Comparison of ENCODE assay signal across 16 cellular contexts in the genomic region with DNA sequence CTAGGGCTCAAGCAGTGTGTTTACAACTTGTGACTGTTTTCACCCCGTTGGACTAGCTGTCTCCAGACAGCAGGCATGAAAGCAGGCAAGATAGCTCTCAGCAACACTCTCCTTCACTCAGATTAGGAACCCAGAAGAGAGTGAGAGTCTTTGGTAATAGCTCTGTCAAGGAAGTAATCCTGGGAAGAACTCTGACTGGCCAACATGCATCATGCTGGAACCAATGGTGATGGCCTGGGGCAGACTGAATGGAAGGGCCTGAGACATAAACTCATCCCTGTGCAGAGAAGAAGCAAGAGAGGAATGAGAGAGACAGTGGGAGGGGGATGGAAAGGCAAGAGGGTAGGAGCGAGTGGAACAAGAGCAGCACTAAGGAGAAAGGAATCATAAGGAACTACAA. TPM values are rescaled to one million over a fixed set of nuclear protein-coding genes. Genes with fewer than 3 reads are reported as not detected.
A peak's percentile ranks its signal among the peaks of the same experiment; 100 is the strongest.
DNase-seq lines count a peak whose midpoint lies in the region; ATAC-seq and TF ChIP-seq lines count a peak whose summit lies in the region.
"Had no signal": no experiment of that assay in that cellular context is flagged by ENCODE, and none has a peak within 500 bp of the region (broad histone marks: within the 10 kb centered on the region; RNA-seq: fewer than 3 reads in every experiment).

No MANE protein-coding gene starts in this region.

- H3F3A ChIP-seq in SK-N-SH (replicated peaks; ENCODE audit: insufficient read depth): no peaks in the 10 kb centered on the region

- intact Hi-C loops in OCI-LY7 (cut with micrococcal nuclease; ENCODE audit: unreplicated experiment): no loop called here

- H3K23ac ChIP-seq in trophoblast cell (ENCODE audit: low read length): no peak overlapping the region

- H3K36me3 ChIP-seq in trophoblast cell (ENCODE audit: control insufficient read depth in 1 of 2, insufficient read depth in 2 of 2, low read length in 2 of 2): peaks cover 2 to 4% of the 10 kb centered on the region in 2 experiments
- H3K36me3 ChIP-seq in SK-N-SH (replicated peaks in 1 of 2; ENCODE audit: control insufficient read depth in 1 of 2, insufficient read depth in 2 of 2, low read length in 1 of 2): no peaks in the 10 kb centered on the region
- H3K36me3 ChIP-seq in OCI-LY7 (ENCODE audit: insufficient read depth, low read length): no peaks in the 10 kb centered on the region
- H3K36me3 ChIP-seq: left ventricle myocardium inferior had no signal

- no peak overlapping the region for H2BK120ac ChIP-seq in trophoblast cell (ENCODE audit: insufficient read depth, low read length, poor library complexity)

- no peak overlapping the region for H4K91ac ChIP-seq in trophoblast cell (ENCODE audit: low read depth, low read length)

- ATAC-seq in GM18502 (IDR thresholded peaks at IDR 0.05; ENCODE audit: poor library complexity, unreplicated experiment): peak; percentile 2
- no peak for ATAC-seq in GM21447 (IDR thresholded peaks at IDR 0.05; ENCODE audit: unreplicated experiment)
- ATAC-seq: CD8-positive, alpha-beta T cell; stimulated activated effector memory CD8-positive, alpha-beta T cell treated with anti-CD3 and anti-CD28 coated beads, Interleukin-12 subunit alpha, Interleukin-12 subunit beta, amount 100 ng/mL, for 72 hours had no signal

- H3K9me3 ChIP-seq in trophoblast cell (ENCODE audit: insufficient read depth, low read depth, low read length) (peaks cover 7% of the 10 kb centered on the region), SK-N-SH (no peaks in the 10 kb centered on the region), OCI-LY7 (ENCODE audit: low read length) (no peaks in the 10 kb centered on the region)

- peak; percentile 58 for DNase-seq in LHCN-M2 (ENCODE audit: low read depth)
- DNase-seq in choroid plexus epithelial cell (ENCODE audit: low read depth): peak; percentile 25
- DNase-seq in trophoblast cell: no peak
- DNase-seq in NCI-H526 (lab: John Stamatoyannopoulos, UW): no peak
- DNase-seq in SK-N-SH: no peak
- no peak for DNase-seq in OCI-LY7 (ENCODE audit: low spot score)
- DNase-seq: activated CD4-positive, alpha-beta memory T cell treated with anti-CD3 and anti-CD28 coated beads for 36 hours; activated naive CD8-positive, alpha-beta T cell treated with anti-CD3 and anti-CD28 coated beads for 36 hours; CD8-positive, alpha-beta T cell; H7; left ventricle myocardium inferior; NCI-H187 treated with DMSO at 0.1 percent for 48 hours had no signal

- POLR2A ChIA-PET in SK-N-SH (lab: Yijun Ruan, JAX): no interaction called here
- POLR2A ChIA-PET in OCI-LY7 (lab: Charles Lee): no interaction called here

- no peak overlapping the region for H3K14ac ChIP-seq in trophoblast cell (ENCODE audit: low read length)

- WGBS in trophoblast cell (ENCODE audit: extremely low coverage, insufficient coverage, insufficient read length): no CpG with 5 or more reads among the region's 2 CpGs
- 42% methylated on average over 2 of the region's 2 CpGs for WGBS in SK-N-SH (ENCODE audit: low lambda C conversion rate)

- no peak overlapping the region for H2BK5ac ChIP-seq in trophoblast cell (ENCODE audit: low read depth, low read length, poor library complexity)

- H2BK12ac ChIP-seq in trophoblast cell (ENCODE audit: low read length): no peak overlapping the region

- H2AK5ac ChIP-seq in trophoblast cell (ENCODE audit: low read length): no peak overlapping the region

- CTCF ChIA-PET in SK-N-SH (lab: Yijun Ruan, JAX) (interaction anchor here (1.1 kb wide), 1 partner anchor 614 kb away, joined by 5 read pairs; no protein-coding TSS in a partner anchor), OCI-LY7 (lab: Charles Lee; ENCODE audit: unreplicated experiment) (no interaction called here)

- H3K4me3 ChIP-seq in choroid plexus epithelial cell (ENCODE audit: low read depth, low read length): no peak overlapping the region
- H3K4me3 ChIP-seq in trophoblast cell (ENCODE audit: low read depth, low read length): no peak overlapping the region
- no peak overlapping the region for H3K4me3 ChIP-seq in SK-N-SH (ENCODE audit: low read depth in 2 of 2, low read length in 1 of 2)
- no peak overlapping the region for H3K4me3 ChIP-seq in OCI-LY7 (ENCODE audit: low read depth, low read length, poor library complexity, severe bottlenecking)
- H3K4me3 ChIP-seq: left ventricle myocardium inferior had no signal

- H3K9me2 ChIP-seq in SK-N-SH (no peaks in the 10 kb centered on the region), OCI-LY7 (ENCODE audit: insufficient read depth, low read length) (no peaks in the 10 kb centered on the region)

- BruUV-seq in OCI-LY7 (replicated peaks; lab: Mats Ljungman, UMichigan): no TSS peak

- H4K12ac ChIP-seq in trophoblast cell (ENCODE audit: low read depth, low read length): no peak overlapping the region

- no peak for TF ChIP-seq RAD21 in SK-N-SH (IDR thresholded peaks at IDR 0.05; ENCODE audit: low read length)

- no peak overlapping the region for H3K4ac ChIP-seq in trophoblast cell (ENCODE audit: low read depth, low read length)

- H3K27ac ChIP-seq in trophoblast cell (ENCODE audit: low read depth, low read length): peak overlapping the region; percentile 59
- H3K27ac ChIP-seq in SK-N-SH (ENCODE audit: low read depth in 2 of 2, low read length in 1 of 2): no peak overlapping the region
- no peak overlapping the region for H3K27ac ChIP-seq in OCI-LY7 (ENCODE audit: low read depth, low read length, poor library complexity, severe bottlenecking)
- H3K27ac ChIP-seq: left ventricle myocardium inferior had no signal

- no peak overlapping the region for H3K9ac ChIP-seq in trophoblast cell (ENCODE audit: low read length)
- H3K9ac ChIP-seq in SK-N-SH: no peak overlapping the region

- no peaks in the 10 kb centered on the region for H4K20me1 ChIP-seq in SK-N-SH (ENCODE audit: insufficient read depth)
- H4K20me1 ChIP-seq in OCI-LY7 (ENCODE audit: insufficient read depth, low read length): no peaks in the 10 kb centered on the region

- TF ChIP-seq EP300 in SK-N-SH (IDR thresholded peaks at IDR 0.05; ENCODE audit: borderline replicate concordance in 1 of 2, low read depth in 1 of 2, low read length in 1 of 2): no peak

- TF ChIP-seq CTCF in choroid plexus epithelial cell (conservative IDR thresholded peaks at IDR 0.05; ENCODE audit: low read depth, low read length) (no peak), SK-N-SH (IDR thresholded peaks at IDR 0.05) (no peak), OCI-LY7 (conservative IDR thresholded peaks at IDR 0.05; ENCODE audit: low read length) (no peak)

- no peak overlapping the region for H4K8ac ChIP-seq in trophoblast cell (ENCODE audit: low read depth, low read length)

- no peaks in the 10 kb centered on the region for H3K79me2 ChIP-seq in trophoblast cell (ENCODE audit: control insufficient read depth, insufficient read depth, low read length, poor library complexity)
- H3K79me2 ChIP-seq in SK-N-SH (ENCODE audit: insufficient read depth): no peaks in the 10 kb centered on the region
- H3K79me2 ChIP-seq in OCI-LY7 (ENCODE audit: insufficient read depth, low read depth, low read length): no peaks in the 10 kb centered on the region

- H3K27me3 ChIP-seq in trophoblast cell (ENCODE audit: insufficient read depth, low read length) (no peaks in the 10 kb centered on the region), SK-N-SH (ENCODE audit: insufficient read depth) (no peaks in the 10 kb centered on the region)

- peaks cover 5% of the 10 kb centered on the region for H3K79me1 ChIP-seq in trophoblast cell (ENCODE audit: low read length)

- no peak overlapping the region for H2AFZ ChIP-seq in trophoblast cell (ENCODE audit: insufficient read depth, low read length, poor library complexity)
- H2AFZ ChIP-seq in SK-N-SH (ENCODE audit: low read depth): no peak overlapping the region
- H2AFZ ChIP-seq in OCI-LY7 (ENCODE audit: low read length): no peak overlapping the region

- H3K18ac ChIP-seq in trophoblast cell (ENCODE audit: low read length): no peak overlapping the region

- H3K4me2 ChIP-seq in trophoblast cell (ENCODE audit: low read length) (no peak overlapping the region), SK-N-SH (no peak overlapping the region), OCI-LY7 (ENCODE audit: low read length) (no peak overlapping the region)

- H3K4me1 ChIP-seq in trophoblast cell (ENCODE audit: control insufficient read depth in 1 of 2, insufficient read depth in 2 of 2, low read length in 2 of 2) (peaks cover 2 to 13% of the 10 kb centered on the region in 2 experiments), SK-N-SH (ENCODE audit: control insufficient read depth in 1 of 2, insufficient read depth in 2 of 2, low read depth in 1 of 2, low read length in 1 of 2) (peaks cover 0 to 4% of the 10 kb centered on the region in 2 experiments; a peak in 1 of 4 replicates), OCI-LY7 (ENCODE audit: insufficient read depth, low read length, poor library complexity, severe bottlenecking) (no peaks in the 10 kb centered on the region)
- H3K4me1 ChIP-seq: left ventricle myocardium inferior had no signal

TF ChIP-seq in SK-N-SH, 30 proteins besides CTCF, POLR2A, EP300 and RAD21 (continues in another document):
- TF ChIP-seq RXRA (IDR thresholded peaks at IDR 0.05; ENCODE audit: borderline replicate concordance, low read depth) (no peak), FOXM1 (IDR thresholded peaks at IDR 0.05; ENCODE audit: low read depth) (no peak), SMC3 (IDR thresholded peaks at IDR 0.05; ENCODE audit: low read depth, low read length) (no peak), MXI1 (IDR thresholded peaks at IDR 0.05; ENCODE audit: low read depth, low read length) (no peak), FOSL2 (IDR thresholded peaks at IDR 0.05; ENCODE audit: borderline replicate concordance, low read depth) (no peak), GATA2 (CRISPR knock-in tag; IDR thresholded peaks at IDR 0.05) (no peak)
- TF ChIP-seq, protein P1, sequence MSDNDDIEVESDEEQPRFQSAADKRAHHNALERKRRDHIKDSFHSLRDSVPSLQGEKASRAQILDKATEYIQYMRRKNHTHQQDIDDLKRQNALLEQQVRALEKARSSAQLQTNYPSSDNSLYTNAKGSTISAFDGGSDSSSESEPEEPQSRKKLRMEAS (IDR thresholded peaks at IDR 0.05; ENCODE audit: low read depth): no peak

RNA-seq across cellular contexts. Expression of a gene that starts 48.9 kb away (rescaled TPM):
- not detected in 2 replicates for total RNA-seq in LHCN-M2 (2014; rRNA removed)
- polyA plus RNA-seq in LHCN-M2 (2012): not detected
- polyA plus RNA-seq in trophoblast cell (2013): 1.1 and 1.2 TPM in 2 replicates
- not detected in 2 replicates for polyA plus RNA-seq in SK-N-SH (2012; rRNA removed)
- polyA plus RNA-seq in SK-N-SH (2012; cell fraction: cytosol; rRNA removed): not detected in 2 replicates
- not detected in 2 replicates for polyA plus RNA-seq in SK-N-SH (2012; cell fraction: nucleus; rRNA removed)
- not detected in 2 replicates for total RNA-seq in OCI-LY7 (2014; rRNA removed; shearing (Covaris generic))
- total RNA-seq in OCI-LY7 (2022): not detected in 2 replicates
- total RNA-seq: activated CD4-positive, alpha-beta memory T cell treated with anti-CD3 and anti-CD28 coated beads for 36 hours; activated naive CD8-positive, alpha-beta T cell treated with anti-CD3 and anti-CD28 coated beads for 36 hours; CD8-positive, alpha-beta T cell; H7; left ventricle myocardium inferior; omental fat pad had no signal

Comparison
In these comparisons a context has a peak if more than half of its experiments do, and no peak if none do; other contexts are left out.
1. DNase-seq: peak in LHCN-M2 (single experiment) and choroid plexus epithelial cell (single experiment); none in trophoblast cell (0 of 2), NCI-H526 (0 of 2), SK-N-SH (single experiment) and OCI-LY7 (single experiment).